ENCODE assay signal across 22 cellular contexts in the genomic region with DNA sequence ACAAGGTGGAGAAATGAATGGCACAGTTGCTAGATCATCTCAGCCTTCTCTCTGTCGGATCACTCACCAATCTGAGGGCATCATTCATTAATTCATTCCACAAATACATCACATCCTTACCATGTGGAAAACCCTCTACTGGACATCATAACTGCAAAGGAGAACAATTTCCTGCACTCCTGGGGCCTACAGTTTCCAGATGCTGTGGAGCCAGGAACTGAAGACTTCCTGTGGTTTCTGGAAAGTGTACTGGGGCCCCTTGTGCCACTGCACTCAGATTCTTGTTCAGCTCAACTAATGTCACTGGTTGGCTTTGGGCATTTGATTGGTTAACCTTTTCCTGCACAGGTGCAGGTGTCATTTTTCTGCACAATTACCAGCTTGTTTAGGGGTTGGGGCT.
A peak's percentile ranks its signal among the peaks of the same experiment; 100 is the strongest.
DNase-seq lines count a peak whose midpoint lies in the region; ATAC-seq and TF ChIP-seq lines count a peak whose summit lies in the region.
"Had no signal": no experiment of that assay in that cellular context is flagged by ENCODE, and none has a peak within 500 bp of the region (broad histone marks: within the 10 kb centered on the region; RNA-seq: fewer than 3 reads in every experiment).

No MANE protein-coding gene starts in this region.

- H3K4me1 ChIP-seq in BLaER1 (peaks cover 17% of the 10 kb centered on the region), BE2C (no peaks in the 10 kb centered on the region)
- H3K4me1 ChIP-seq: Caco-2 had no signal

- H3K27me3 Mint-ChIP-seq in endothelial cell (ENCODE audit: unreplicated experiment): peaks cover 5% of the 10 kb centered on the region
- no peaks in the 10 kb centered on the region for H3K27me3 Mint-ChIP-seq in activated CD4-positive, alpha-beta T cell treated with anti-CD3 and anti-CD28 coated beads for 36 hours
- no peaks in the 10 kb centered on the region for H3K27me3 Mint-ChIP-seq in T-helper 2 cell treated with Interferon-gamma antibody and Interleukin-4, amounts not matched to agents 5 μg/mL and 100 μg/mL, for 36 hours (ENCODE audit: low read depth)
- H3K27me3 Mint-ChIP-seq: CD4-positive, CD25-positive, alpha-beta regulatory T cell had no signal

- H3K36me3 ChIP-seq in BLaER1 (no peaks in the 10 kb centered on the region), BE2C (no peaks in the 10 kb centered on the region)

- H3K9ac ChIP-seq in BLaER1: no peak overlapping the region

- POLR2A ChIA-PET in activated CD4-positive, alpha-beta T cell treated with anti-CD3 and anti-CD28 coated beads for 36 hours (lab: Charles Lee): no interaction called here

- H3K4me3 ChIP-seq in BLaER1: no peak overlapping the region
- H3K4me3 ChIP-seq in Jurkat, Clone E6-1 (ENCODE audit: low read length): no peak overlapping the region
- no peak overlapping the region for H3K4me3 ChIP-seq in BE2C (ENCODE audit: low read depth, low read length)
- H3K4me3 ChIP-seq: GM12878, GM23338 had no signal

- H3K27ac ChIP-seq in BLaER1: 0 out of 2 replicates have a peak overlapping the region, but pooled peaks have one; percentile 10
- H3K27ac ChIP-seq: 22Rv1, C4-2B had no signal

- no peaks in the 10 kb centered on the region for H4K20me1 ChIP-seq in BLaER1

- peaks cover 33% of the 10 kb centered on the region for H3K4me1 Mint-ChIP-seq in endothelial cell (ENCODE audit: unreplicated experiment)
- H3K4me1 Mint-ChIP-seq in activated CD4-positive, alpha-beta T cell treated with anti-CD3 and anti-CD28 coated beads for 36 hours: no peaks in the 10 kb centered on the region
- H3K4me1 Mint-ChIP-seq in T-helper 2 cell treated with Interferon-gamma antibody and Interleukin-4, amounts not matched to agents 5 μg/mL and 100 μg/mL, for 36 hours (ENCODE audit: low read depth): peaks cover 1% of the 10 kb centered on the region
- H3K4me1 Mint-ChIP-seq: B cell; CD4-positive, CD25-positive, alpha-beta regulatory T cell; H9 had no signal

- peaks cover 5% of the 10 kb centered on the region for H3K36me3 Mint-ChIP-seq in endothelial cell (ENCODE audit: low read depth, unreplicated experiment)
- no peaks in the 10 kb centered on the region for H3K36me3 Mint-ChIP-seq in activated CD4-positive, alpha-beta T cell treated with anti-CD3 and anti-CD28 coated beads for 36 hours (ENCODE audit: low read depth)
- H3K36me3 Mint-ChIP-seq in T-helper 2 cell treated with Interferon-gamma antibody and Interleukin-4, amounts not matched to agents 5 μg/mL and 100 μg/mL, for 36 hours (ENCODE audit: low read depth): no peaks in the 10 kb centered on the region
- H3K36me3 Mint-ChIP-seq: CD4-positive, CD25-positive, alpha-beta regulatory T cell; CD8-positive, alpha-beta T cell had no signal

- CTCF ChIA-PET in activated CD4-positive, alpha-beta T cell treated with anti-CD3 and anti-CD28 coated beads for 36 hours (lab: Charles Lee): no interaction called here

- peak; percentile 79 for DNase-seq in Jurkat, Clone E6-1 (ENCODE audit: low read depth, low spot score)
- DNase-seq in Kasumi-1 (lab: John Stamatoyannopoulos, UW): peak; percentile 65 to 68
- no peak for DNase-seq in endothelial cell (ENCODE audit: low spot score)
- no peak for DNase-seq in BE2C
- no peak for DNase-seq in activated CD4-positive, alpha-beta T cell treated with anti-CD3 and anti-CD28 coated beads for 36 hours
- no peak for DNase-seq in T-helper 2 cell treated with Interferon-gamma antibody and Interleukin-4, amounts not matched to agents 5 μg/mL and 100 μg/mL, for 36 hours (ENCODE audit: low spot score)
- DNase-seq in posterior cingulate gyrus: no peak
- DNase-seq: Caco-2; CD4-positive, CD25-positive, alpha-beta regulatory T cell; CD8-positive, alpha-beta T cell; DMS153; DMS79; EL; GDM1; H9 had no signal

- H3K9me3 ChIP-seq in BLaER1 (peaks cover 9% of the 10 kb centered on the region), BE2C (no peaks in the 10 kb centered on the region)

- no peaks in the 10 kb centered on the region for H3K9me3 Mint-ChIP-seq in endothelial cell (ENCODE audit: unreplicated experiment)
- no peaks in the 10 kb centered on the region for H3K9me3 Mint-ChIP-seq in activated CD4-positive, alpha-beta T cell treated with anti-CD3 and anti-CD28 coated beads for 36 hours (ENCODE audit: low read depth)
- H3K9me3 Mint-ChIP-seq in T-helper 2 cell treated with Interferon-gamma antibody and Interleukin-4, amounts not matched to agents 5 μg/mL and 100 μg/mL, for 36 hours: no peaks in the 10 kb centered on the region
- H3K9me3 Mint-ChIP-seq: CD8-positive, alpha-beta T cell had no signal

- intact Hi-C loops in activated CD4-positive, alpha-beta T cell treated with anti-CD3 and anti-CD28 coated beads for 36 hours (cut with DNase I, micrococcal nuclease): no loop called here
- intact Hi-C loops in posterior cingulate gyrus (cut with DNase I): no loop called here

- no peak for TF ChIP-seq CTCF in endothelial cell (IDR thresholded peaks at IDR 0.05; ENCODE audit: unreplicated experiment)
- no peak for TF ChIP-seq CTCF in BE2C (IDR thresholded peaks at IDR 0.05; ENCODE audit: low read depth, low read length)

- peak overlapping the region; percentile 23 for H3K4me3 Mint-ChIP-seq in endothelial cell (ENCODE audit: unreplicated experiment)
- H3K4me3 Mint-ChIP-seq in activated CD4-positive, alpha-beta T cell treated with anti-CD3 and anti-CD28 coated beads for 36 hours: no peak overlapping the region
- no peak overlapping the region for H3K4me3 Mint-ChIP-seq in T-helper 2 cell treated with Interferon-gamma antibody and Interleukin-4, amounts not matched to agents 5 μg/mL and 100 μg/mL, for 36 hours
- H3K4me3 Mint-ChIP-seq: B cell; CD4-positive, CD25-positive, alpha-beta regulatory T cell; CD8-positive, alpha-beta T cell; GM23338; H9 had no signal

- ATAC-seq in activated CD4-positive, alpha-beta T cell treated with anti-CD3 and anti-CD28 coated beads for 36 hours: no peak
- ATAC-seq: CD8-positive, alpha-beta T cell; GM12878; GM23338; HCT116 had no signal

- H3K4me2 ChIP-seq in BLaER1: peak overlapping the region; percentile 78
- H3K4me2 ChIP-seq: GM23338 had no signal

- no peak overlapping the region for H3K27ac Mint-ChIP-seq in endothelial cell (ENCODE audit: unreplicated experiment)
- no peak overlapping the region for H3K27ac Mint-ChIP-seq in activated CD4-positive, alpha-beta T cell treated with anti-CD3 and anti-CD28 coated beads for 36 hours
- H3K27ac Mint-ChIP-seq in T-helper 2 cell treated with Interferon-gamma antibody and Interleukin-4, amounts not matched to agents 5 μg/mL and 100 μg/mL, for 36 hours: no peak overlapping the region
- H3K27ac Mint-ChIP-seq: B cell; CD8-positive, alpha-beta T cell; GM23338; H9 had no signal

- H3K27me3 ChIP-seq in BLaER1 (no peaks in the 10 kb centered on the region), BE2C (no peaks in the 10 kb centered on the region)

Comparison
In these comparisons a context has a peak if more than half of its experiments do, and no peak if none do; other contexts are left out.
1. DNase-seq: peak in Jurkat, Clone E6-1 (single experiment) and Kasumi-1 (2 of 2); none in endothelial cell (single experiment), BE2C (single experiment), activated CD4-positive, alpha-beta T cell treated with anti-CD3 and anti-CD28 coated beads for 36 hours (single experiment), T-helper 2 cell treated with Interferon-gamma antibody and Interleukin-4, amounts not matched to agents 5 μg/mL and 100 μg/mL, for 36 hours (single experiment) and posterior cingulate gyrus (0 of 10).